ENCODE assay signal across 10 cellular contexts in genomic region chr4:52824603-52825310, GRCh38. TPM values are rescaled to one million over a fixed set of nuclear protein-coding genes. Genes with fewer than 3 reads are reported as not detected.
DNase-seq lines count a peak whose midpoint lies in the region; ATAC-seq and TF ChIP-seq lines count a peak whose summit lies in the region.
"Had no signal": no experiment of that assay in that cellular context is flagged by ENCODE, and none has a peak within 500 bp of the region (broad histone marks: within the 10 kb centered on the region; RNA-seq: fewer than 3 reads in every experiment).

No MANE protein-coding gene starts in this region.

- no peak overlapping the region for H3K4me3 Mint-ChIP-seq in Calu3 (ENCODE audit: low read depth, unreplicated experiment)
- H3K4me3 Mint-ChIP-seq in stimulated activated naive B cell treated with anti-CD40 and anti-IgM and Interleukin-4, amounts not matched to agents 10 μg/mL and 1 μg/mL and 100 μg/mL, for 72 hours, result no peak overlapping the region
- H3K4me3 Mint-ChIP-seq: activated naive CD4-positive, alpha-beta T cell treated with anti-CD3 and anti-CD28 coated beads, Interleukin-2, amount 10 ng/mL, durations not matched to agents 7 days and 5 days had no signal

- TF ChIP-seq CTCF in Calu3 (IDR thresholded peaks at IDR 0.05; ENCODE audit: unreplicated experiment), result no peak
- no peak for TF ChIP-seq CTCF in cardiac muscle cell (IDR thresholded peaks at IDR 0.05; ENCODE audit: low read depth, low read length)

- peaks cover 2% of the 10 kb centered on the region for H3K9me3 Mint-ChIP-seq in Calu3 (ENCODE audit: low read depth, unreplicated experiment)
- no peaks in the 10 kb centered on the region for H3K9me3 Mint-ChIP-seq in stimulated activated naive B cell treated with anti-CD40 and anti-IgM and Interleukin-4, amounts not matched to agents 10 μg/mL and 1 μg/mL and 100 μg/mL, for 72 hours

- no peaks in the 10 kb centered on the region for H3K36me3 Mint-ChIP-seq in Calu3 (ENCODE audit: insufficient read depth, unreplicated experiment)
- H3K36me3 Mint-ChIP-seq in stimulated activated naive B cell treated with anti-CD40 and anti-IgM and Interleukin-4, amounts not matched to agents 10 μg/mL and 1 μg/mL and 100 μg/mL, for 72 hours, result no peaks in the 10 kb centered on the region
- H3K36me3 Mint-ChIP-seq: activated naive CD4-positive, alpha-beta T cell treated with anti-CD3 and anti-CD28 coated beads, Interleukin-2, amount 10 ng/mL, durations not matched to agents 7 days and 5 days had no signal

- H3K27ac Mint-ChIP-seq in Calu3 (ENCODE audit: unreplicated experiment), result no peak overlapping the region
- no peak overlapping the region for H3K27ac Mint-ChIP-seq in stimulated activated naive B cell treated with anti-CD40 and anti-IgM and Interleukin-4, amounts not matched to agents 10 μg/mL and 1 μg/mL and 100 μg/mL, for 72 hours
- H3K27ac Mint-ChIP-seq: activated naive CD4-positive, alpha-beta T cell treated with anti-CD3 and anti-CD28 coated beads, Interleukin-2, amount 10 ng/mL, durations not matched to agents 7 days and 5 days had no signal

- H3K4me3 ChIP-seq in cardiac muscle cell, result no peak overlapping the region

- H3K27me3 ChIP-seq in cardiac muscle cell, result no peaks in the 10 kb centered on the region

- no peaks in the 10 kb centered on the region for H3K36me3 ChIP-seq in cardiac muscle cell

- DNase-seq in Calu3 (peak; percentile 22), cardiac muscle cell (ENCODE audit: low read depth in 1 of 2, low spot score in 1 of 2) (peak; percentile 88 to 94), non-pigmented ciliary epithelial cell (ENCODE audit: low read depth) (peak; percentile 69), COR-L47 (lab: John Stamatoyannopoulos, UW) (no peak), DMS114 treated with DMSO at 0.1 percent for 48 hours (lab: John Stamatoyannopoulos, UW; ENCODE audit: unreplicated experiment) (no peak)
- DNase-seq in stimulated activated naive B cell treated with anti-CD40 and anti-IgM and Interleukin-4, amounts not matched to agents 10 μg/mL and 1 μg/mL and 100 μg/mL, for 72 hours, result no peak
- DNase-seq: activated naive CD4-positive, alpha-beta T cell treated with anti-CD3 and anti-CD28 coated beads, Interleukin-2, amount 10 ng/mL, durations not matched to agents 7 days and 5 days; NCI-H524 had no signal

- intact Hi-C loops in Calu3 (cut with micrococcal nuclease; ENCODE audit: unreplicated experiment), result no loop called here

- H3K4me1 Mint-ChIP-seq in Calu3 (ENCODE audit: low read depth, unreplicated experiment), result peaks cover 26% of the 10 kb centered on the region
- H3K4me1 Mint-ChIP-seq in stimulated activated naive B cell treated with anti-CD40 and anti-IgM and Interleukin-4, amounts not matched to agents 10 μg/mL and 1 μg/mL and 100 μg/mL, for 72 hours, result no peaks in the 10 kb centered on the region

- H3K4me1 ChIP-seq in cardiac muscle cell (ENCODE audit: low read depth), result peaks cover 19% of the 10 kb centered on the region

- BruUV-seq in Calu3 (replicated peaks; lab: Mats Ljungman, UMichigan), result no TSS peak

- no peaks in the 10 kb centered on the region for H3K9me3 ChIP-seq in cardiac muscle cell (ENCODE audit: low read depth)

- CTCF ChIA-PET in Calu3 (lab: Charles Lee), result no interaction called here

- no peaks in the 10 kb centered on the region for H3K27me3 Mint-ChIP-seq in Calu3 (ENCODE audit: unreplicated experiment)
- peaks cover 0 to under 1% of the 10 kb centered on the region in 2 donors for H3K27me3 Mint-ChIP-seq in stimulated activated naive B cell treated with anti-CD40 and anti-IgM and Interleukin-4, amounts not matched to agents 10 μg/mL and 1 μg/mL and 100 μg/mL, for 72 hours
- H3K27me3 Mint-ChIP-seq: activated naive CD4-positive, alpha-beta T cell treated with anti-CD3 and anti-CD28 coated beads, Interleukin-2, amount 10 ng/mL, durations not matched to agents 7 days and 5 days had no signal

- ATAC-seq in SK-N-SH treated with all-trans-retinoic acid at 6 μM for 48 hours (peak; percentile 98), HG03521 (IDR thresholded peaks at IDR 0.05; ENCODE audit: unreplicated experiment) (no peak)
- no peak for ATAC-seq in stimulated activated naive B cell treated with anti-CD40 and anti-IgM and Interleukin-4, amounts not matched to agents 10 μg/mL and 1 μg/mL and 100 μg/mL, for 72 hours (replicated peaks)

- peak overlapping the region; percentile 97 for H3K27ac ChIP-seq in cardiac muscle cell

TF ChIP-seq in SK-N-SH treated with all-trans-retinoic acid at 6 μM for 48 hours, 23 proteins besides CTCF, POLR2A, EP300 and RAD21:
- TF ChIP-seq ESRRG (CRISPR knock-in tag; IDR thresholded peaks at IDR 0.05) (no peak), ZNF70 (CRISPR knock-in tag; IDR thresholded peaks at IDR 0.05) (peak; percentile 86), TCF4 (CRISPR knock-in tag; IDR thresholded peaks at IDR 0.05; ENCODE audit: borderline replicate concordance) (peak; percentile 72; the same call in 1 of the 2 replicates), ISL1 (CRISPR knock-in tag; IDR thresholded peaks at IDR 0.05) (peak; percentile 51), TSHZ2 (CRISPR knock-in tag; IDR thresholded peaks at IDR 0.05) (peak; percentile 72), ZFP3 (CRISPR knock-in tag; IDR thresholded peaks at IDR 0.05) (no peak), GLIS3 (CRISPR knock-in tag; IDR thresholded peaks at IDR 0.05) (no peak)

RNA-seq across cellular contexts. Expression of gene RASL11B, which starts 37.4 kb away (rescaled TPM):
- total RNA-seq in Calu3 (2022) (0.42 and 0.64 TPM in 2 replicates), cardiac muscle cell (37.5 and 50.0 TPM in 2 replicates)
- 74.1 and 81.0 TPM in 2 replicates for polyA plus RNA-seq in cardiac muscle cell

Comparison
In these comparisons a context has a peak if more than half of its experiments do, and no peak if none do; other contexts are left out.
1. DNase-seq: peak in Calu3 (single experiment), cardiac muscle cell (2 of 2) and non-pigmented ciliary epithelial cell (single experiment); none in COR-L47 (single experiment), DMS114 treated with DMSO at 0.1 percent for 48 hours (single experiment) and stimulated activated naive B cell treated with anti-CD40 and anti-IgM and Interleukin-4, amounts not matched to agents 10 μg/mL and 1 μg/mL and 100 μg/mL, for 72 hours (single experiment).
2. RNA of gene RASL11B, which starts 37.4 kb away (total RNA-seq): 37.5 to 50.0 TPM in cardiac muscle cell; 0.42 to 0.64 TPM in Calu3; every median in the first group is over 10 times any median in the second.